Comparison of ENCODE assay signal across 1 cellular context in genomic region chr11:133745791-133746190, GRCh38.
TF ChIP-seq lines count a peak whose summit lies in the region.

No MANE protein-coding gene starts in this region.

TF ChIP-seq in GM23338, 12 proteins besides CTCF, POLR2A, EP300 and RAD21 (continued from another document):
- no peak for TF ChIP-seq ZNF462 (CRISPR knock-in tag; IDR thresholded peaks at IDR 0.05)
- no peak for TF ChIP-seq ZNF114 (CRISPR knock-in tag; IDR thresholded peaks at IDR 0.05)
- TF ChIP-seq ETS1 (IDR thresholded peaks at IDR 0.05), result no peak
- no peak for TF ChIP-seq ZNF331 (CRISPR knock-in tag; IDR thresholded peaks at IDR 0.05; ENCODE audit: low read depth)
- no peak for TF ChIP-seq REST (IDR thresholded peaks at IDR 0.05; ENCODE audit: unreplicated experiment)
- TF ChIP-seq STAT1 (IDR thresholded peaks at IDR 0.05; ENCODE audit: unreplicated experiment), result no peak
- no peak for TF ChIP-seq CREB1 (CRISPR knock-in tag; IDR thresholded peaks at IDR 0.05; ENCODE audit: low read depth)
